In genomic region chr6:42938987-42939809, GRCh38 we compare ENCODE assay signal across 1 cellular context.
TF ChIP-seq lines count a peak whose summit lies in the region.

No MANE protein-coding gene starts in this region.

TF ChIP-seq in HepG2, 621 proteins besides CTCF, POLR2A, EP300 and RAD21 (continued from another document and continues in another):
- TF ChIP-seq ZNF318 (CRISPR knock-in tag; IDR thresholded peaks at IDR 0.05) = peak; percentile 97
- no peak for TF ChIP-seq ZNF773 (CRISPR knock-in tag; IDR thresholded peaks at IDR 0.05; ENCODE audit: borderline replicate concordance)
- TF ChIP-seq HMGXB4 (CRISPR knock-in tag; IDR thresholded peaks at IDR 0.05; ENCODE audit: borderline replicate concordance in 1 of 2, low read depth in 1 of 2) = peak; percentile 46 to 57; a peak in 2 of 4 replicates
- TF ChIP-seq PATZ1 (CRISPR knock-in tag; IDR thresholded peaks at IDR 0.05) = peak; percentile 52; the same call in 1 of the 2 replicates
- TF ChIP-seq ZNF317 (CRISPR knock-in tag; IDR thresholded peaks at IDR 0.05) = 0 out of 2 replicates have a peak, but pooled peaks have one; percentile 14
- TF ChIP-seq ZBTB40 (IDR thresholded peaks at IDR 0.05) = no peak
- peak; percentile 61; the same call in 1 of the 2 replicates for TF ChIP-seq ZBTB40 (CRISPR knock-in tag; IDR thresholded peaks at IDR 0.05)
- no peak for TF ChIP-seq CENPX (CRISPR knock-in tag; IDR thresholded peaks at IDR 0.05)
- no peak; the same call in 1 of the 2 replicates for TF ChIP-seq KLF12 (CRISPR knock-in tag; IDR thresholded peaks at IDR 0.05; ENCODE audit: borderline replicate concordance)
- TF ChIP-seq ZNF850 (CRISPR knock-in tag; conservative IDR thresholded peaks at IDR 0.05) = no peak; the same call in 1 of the 2 replicates
- peak; percentile 91 for TF ChIP-seq NCOA2 (CRISPR knock-in tag; IDR thresholded peaks at IDR 0.05)
- TF ChIP-seq KIAA2018 (CRISPR knock-in tag; IDR thresholded peaks at IDR 0.05; ENCODE audit: borderline replicate concordance) = no peak
- TF ChIP-seq ZNF253 (CRISPR knock-in tag; IDR thresholded peaks at IDR 0.05; ENCODE audit: borderline replicate concordance) = no peak
- no peak; the same call in 1 of the 2 replicates for TF ChIP-seq JDP2 (CRISPR knock-in tag; IDR thresholded peaks at IDR 0.05; ENCODE audit: borderline replicate concordance)
